ENCODE assay signal across 30 cellular contexts in genomic region chr13:105721056-105721455, GRCh38.
DNase-seq lines count a peak whose midpoint lies in the region; ATAC-seq and TF ChIP-seq lines count a peak whose summit lies in the region.
"Had no signal": no experiment of that assay in that cellular context is flagged by ENCODE, and none has a peak within 500 bp of the region (broad histone marks: within the 10 kb centered on the region; RNA-seq: fewer than 3 reads in every experiment).

No MANE protein-coding gene starts in this region.

- H3K9ac ChIP-seq in mammary epithelial cell (ENCODE audit: insufficient read depth, low read length): no peak overlapping the region

- no peaks in the 10 kb centered on the region for H3K4me1 ChIP-seq in mammary epithelial cell (ENCODE audit: insufficient read depth, low read length)
- H3K4me1 ChIP-seq in prostate gland (replicated peaks): no peaks in the 10 kb centered on the region
- H3K4me1 ChIP-seq in CD8-positive, alpha-beta memory T cell (ENCODE audit: insufficient read depth, low read length): no peaks in the 10 kb centered on the region
- H3K4me1 ChIP-seq: sigmoid colon, testis had no signal

- CTCF ChIA-PET in mammary epithelial cell (lab: Charles Lee; ENCODE audit: low non-redundant PET): no interaction called here
- CTCF ChIA-PET in CD8-positive, alpha-beta memory T cell (lab: Charles Lee): no interaction called here

- H3K4me3 Mint-ChIP-seq in stimulated activated naive B cell treated with anti-CD40 and anti-IgM and Interleukin-4, amounts not matched to agents 10 μg/mL and 1 μg/mL and 100 μg/mL, for 72 hours: no peak overlapping the region
- no peak overlapping the region for H3K4me3 Mint-ChIP-seq in CD8-positive, alpha-beta memory T cell
- H3K4me3 Mint-ChIP-seq: activated CD4-positive, alpha-beta memory T cell treated with anti-CD3 and anti-CD28 coated beads, Interleukin-2, amount 10 ng/mL, durations not matched to agents 7 days and 5 days; activated naive CD8-positive, alpha-beta T cell; H9; nephron progenitor cell had no signal

- H2AFZ ChIP-seq in mammary epithelial cell (ENCODE audit: low read depth, low read length): no peak overlapping the region

- H3K27me3 ChIP-seq in mammary epithelial cell (ENCODE audit: insufficient read depth, low read length) (no peaks in the 10 kb centered on the region), prostate gland (replicated peaks; ENCODE audit: insufficient read depth) (no peaks in the 10 kb centered on the region)
- H3K27me3 ChIP-seq in CD8-positive, alpha-beta memory T cell (ENCODE audit: insufficient read depth, low read length, poor library complexity, severe bottlenecking): no peaks in the 10 kb centered on the region
- H3K27me3 ChIP-seq: sigmoid colon, testis had no signal

- H3K27me3 Mint-ChIP-seq in stimulated activated naive B cell treated with anti-CD40 and anti-IgM and Interleukin-4, amounts not matched to agents 10 μg/mL and 1 μg/mL and 100 μg/mL, for 72 hours: no peaks in the 10 kb centered on the region
- no peaks in the 10 kb centered on the region for H3K27me3 Mint-ChIP-seq in CD8-positive, alpha-beta memory T cell
- H3K27me3 Mint-ChIP-seq: activated CD4-positive, alpha-beta memory T cell treated with anti-CD3 and anti-CD28 coated beads, Interleukin-2, amount 10 ng/mL, durations not matched to agents 7 days and 5 days; activated naive CD8-positive, alpha-beta T cell had no signal

- no peak for ATAC-seq in stimulated activated naive B cell treated with anti-CD40 and anti-IgM and Interleukin-4, amounts not matched to agents 10 μg/mL and 1 μg/mL and 100 μg/mL, for 72 hours (replicated peaks)
- ATAC-seq: esophagus mucosa, left ventricle myocardium superior had no signal

- H3K36me3 Mint-ChIP-seq in stimulated activated naive B cell treated with anti-CD40 and anti-IgM and Interleukin-4, amounts not matched to agents 10 μg/mL and 1 μg/mL and 100 μg/mL, for 72 hours: no peaks in the 10 kb centered on the region
- no peaks in the 10 kb centered on the region for H3K36me3 Mint-ChIP-seq in CD8-positive, alpha-beta memory T cell
- H3K36me3 Mint-ChIP-seq: activated naive CD8-positive, alpha-beta T cell had no signal

- no peak for TF ChIP-seq CTCF in LNCaP clone FGC (IDR thresholded peaks at IDR 0.05; ENCODE audit: control insufficient read depth, extremely low read depth, insufficient read depth)
- no peak for TF ChIP-seq CTCF in mammary epithelial cell (conservative IDR thresholded peaks at IDR 0.05 in 1 of 2, IDR thresholded peaks at IDR 0.05 in 1 of 2; ENCODE audit: extremely low read depth in 1 of 2, insufficient read depth in 1 of 2, low read depth in 1 of 2, low read length in 2 of 2)
- TF ChIP-seq CTCF in fibroblast of pulmonary artery (IDR thresholded peaks at IDR 0.05; ENCODE audit: low read length, missing control alignments): no peak
- no peak for TF ChIP-seq CTCF in prostate gland (IDR thresholded peaks at IDR 0.05)

- no peak for TF ChIP-seq POLR2A in prostate gland (IDR thresholded peaks at IDR 0.05)

- no peaks in the 10 kb centered on the region for H4K20me1 ChIP-seq in mammary epithelial cell (ENCODE audit: insufficient read depth, low read length)

- no TSS peak for BruUV-seq in mammary epithelial cell (replicated peaks; lab: Mats Ljungman, UMichigan)

- H3K4me3 ChIP-seq in LNCaP clone FGC (ENCODE audit: low read depth, low read length) (no peak overlapping the region), mammary epithelial cell (replicated peaks in 1 of 3; ENCODE audit: insufficient read depth in 1 of 3, low read depth in 2 of 3, low read length in 3 of 3) (no peak overlapping the region), fibroblast of pulmonary artery (replicated peaks; ENCODE audit: low read depth, low read length) (no peak overlapping the region), prostate gland (no peak overlapping the region)
- H3K4me3 ChIP-seq in CD8-positive, alpha-beta memory T cell (ENCODE audit: low read length): no peak overlapping the region
- H3K4me3 ChIP-seq: sigmoid colon, testis had no signal

- no peaks in the 10 kb centered on the region for H3K4me1 Mint-ChIP-seq in stimulated activated naive B cell treated with anti-CD40 and anti-IgM and Interleukin-4, amounts not matched to agents 10 μg/mL and 1 μg/mL and 100 μg/mL, for 72 hours
- no peaks in the 10 kb centered on the region for H3K4me1 Mint-ChIP-seq in CD8-positive, alpha-beta memory T cell
- H3K4me1 Mint-ChIP-seq: activated CD4-positive, alpha-beta memory T cell treated with anti-CD3 and anti-CD28 coated beads, Interleukin-2, amount 10 ng/mL, durations not matched to agents 7 days and 5 days; nephron progenitor cell had no signal

- dilution Hi-C loops in mammary epithelial cell (cut with HindIII; ENCODE audit: low sequenced_read_pairs): no loop called here

- no peak overlapping the region for H3K27ac Mint-ChIP-seq in stimulated activated naive B cell treated with anti-CD40 and anti-IgM and Interleukin-4, amounts not matched to agents 10 μg/mL and 1 μg/mL and 100 μg/mL, for 72 hours
- no peak overlapping the region for H3K27ac Mint-ChIP-seq in CD8-positive, alpha-beta memory T cell
- H3K27ac Mint-ChIP-seq: activated CD4-positive, alpha-beta memory T cell treated with anti-CD3 and anti-CD28 coated beads, Interleukin-2, amount 10 ng/mL, durations not matched to agents 7 days and 5 days; activated naive CD8-positive, alpha-beta T cell; H9; nephron progenitor cell had no signal

- no peaks in the 10 kb centered on the region for H3K9me3 ChIP-seq in mammary epithelial cell (replicated peaks; ENCODE audit: insufficient read depth, low read length)
- H3K9me3 ChIP-seq in prostate gland: no peaks in the 10 kb centered on the region
- no peaks in the 10 kb centered on the region for H3K9me3 ChIP-seq in CD8-positive, alpha-beta memory T cell (ENCODE audit: low read length)
- H3K9me3 ChIP-seq: sigmoid colon, testis had no signal

- no peaks in the 10 kb centered on the region for H3K79me2 ChIP-seq in mammary epithelial cell (ENCODE audit: insufficient read depth, low read length)

- POLR2A ChIA-PET in CD8-positive, alpha-beta memory T cell (lab: Charles Lee): no interaction called here

- no peak overlapping the region for H3K27ac ChIP-seq in mammary epithelial cell (ENCODE audit: insufficient read depth, low read depth, low read length)
- no peak overlapping the region for H3K27ac ChIP-seq in prostate gland
- no peak overlapping the region for H3K27ac ChIP-seq in CD8-positive, alpha-beta memory T cell (ENCODE audit: low read depth, low read length)
- H3K27ac ChIP-seq: sigmoid colon, testis had no signal

- H3K36me3 ChIP-seq in mammary epithelial cell (ENCODE audit: insufficient read depth, low read length): no peaks in the 10 kb centered on the region
- no peaks in the 10 kb centered on the region for H3K36me3 ChIP-seq in prostate gland
- no peaks in the 10 kb centered on the region for H3K36me3 ChIP-seq in CD8-positive, alpha-beta memory T cell (ENCODE audit: insufficient read depth, low read length)
- H3K36me3 ChIP-seq: sigmoid colon had no signal

- intact Hi-C loops in mammary epithelial cell (cut with micrococcal nuclease): no loop called here
- intact Hi-C loops in prostate gland (cut with DNase I): no loop called here

- no peaks in the 10 kb centered on the region for H3K9me3 Mint-ChIP-seq in stimulated activated naive B cell treated with anti-CD40 and anti-IgM and Interleukin-4, amounts not matched to agents 10 μg/mL and 1 μg/mL and 100 μg/mL, for 72 hours
- H3K9me3 Mint-ChIP-seq in CD8-positive, alpha-beta memory T cell: no peaks in the 10 kb centered on the region
- H3K9me3 Mint-ChIP-seq: activated CD4-positive, alpha-beta memory T cell treated with anti-CD3 and anti-CD28 coated beads, Interleukin-2, amount 10 ng/mL, durations not matched to agents 7 days and 5 days; H9; nephron progenitor cell had no signal

- 56% methylated on average over 2 of the region's 3 CpGs for WGBS in mammary epithelial cell (ENCODE audit: low coverage, missing lambda C conversion rate)
- 15% methylated on average over 3 of the region's 3 CpGs for WGBS in prostate gland

- in situ Hi-C loops in mammary epithelial cell (cut with MboI; ENCODE audit: low sequenced_read_pairs in 2 of 2): no loop called here

- DNase-seq in LNCaP clone FGC (ENCODE audit: low read depth) (peak; percentile 43), mammary epithelial cell (peak; percentile 28), fibroblast of pulmonary artery (ENCODE audit: low read depth) (peak; percentile 61), prostate gland (ENCODE audit: low spot score) (peak; percentile 13), midbrain (lab: John Stamatoyannopoulos, UW) (no peak)
- no peak for DNase-seq in stimulated activated naive B cell treated with anti-CD40 and anti-IgM and Interleukin-4, amounts not matched to agents 10 μg/mL and 1 μg/mL and 100 μg/mL, for 72 hours
- DNase-seq in activated CD4-positive, alpha-beta T cell treated with anti-CD3 and anti-CD28 coated beads, Interleukin-2, amount 50 U/mL, for 48 hours: no peak
- DNase-seq in CD8-positive, alpha-beta memory T cell: no peak
- DNase-seq: activated CD4-positive, alpha-beta memory T cell treated with anti-CD3 and anti-CD28 coated beads, Interleukin-2, amount 10 ng/mL, durations not matched to agents 7 days and 5 days; activated CD4-positive, CD25-positive, alpha-beta regulatory T cell; aorta; C1 segment of cervical spinal cord; DND-41; effector memory CD4-positive, alpha-beta T cell; H9; hypothalamus; IMR-90; left ventricle myocardium superior; NCI-H2029; NCI-H774; nephron progenitor cell; posterior cingulate gyrus; RPMI8226; sigmoid colon; stimulated activated CD4-positive, alpha-beta T cell treated with anti-CD3 and anti-CD28 coated beads, Interleukin-15, amount 100 ng/mL, for 24 hours; stimulated activated naive CD4-positive, alpha-beta T cell; T-helper 1 cell; testis had no signal

- H3K4me2 ChIP-seq in mammary epithelial cell (ENCODE audit: insufficient read depth, low read depth, low read length): no peak overlapping the region

Comparison
In these comparisons a context has a peak if more than half of its experiments do, and no peak if none do; other contexts are left out.
1. DNase-seq: peak in LNCaP clone FGC (single experiment), mammary epithelial cell (single experiment), fibroblast of pulmonary artery (single experiment) and prostate gland (single experiment); none in stimulated activated naive B cell treated with anti-CD40 and anti-IgM and Interleukin-4, amounts not matched to agents 10 μg/mL and 1 μg/mL and 100 μg/mL, for 72 hours (single experiment), midbrain (single experiment), activated CD4-positive, alpha-beta T cell treated with anti-CD3 and anti-CD28 coated beads, Interleukin-2, amount 50 U/mL, for 48 hours (0 of 2) and CD8-positive, alpha-beta memory T cell (0 of 5).